3 cellular contexts compared by ENCODE assay signal in genomic region chr3:156612906-156613305, GRCh38.
A peak's percentile ranks its signal among the peaks of the same experiment; 100 is the strongest.
TF ChIP-seq lines count a peak whose summit lies in the region.

No MANE protein-coding gene starts in this region.

TF ChIP-seq in A549, 52 proteins besides CTCF, POLR2A, EP300 and RAD21:
- TF ChIP-seq PHF8 (IDR thresholded peaks at IDR 0.05; ENCODE audit: borderline replicate concordance, low read depth) (no peak), MAFK (IDR thresholded peaks at IDR 0.05; ENCODE audit: partially characterized antibody) (peak; percentile 87)

TF ChIP-seq in IMR-90, 13 proteins besides CTCF, POLR2A, EP300 and RAD21:
- TF ChIP-seq SMC3 (IDR thresholded peaks at IDR 0.05; ENCODE audit: low read depth, low read length) (no peak), MAFK (IDR thresholded peaks at IDR 0.05; ENCODE audit: low read depth, low read length) (peak; percentile 94), NFE2L2 (IDR thresholded peaks at IDR 0.05; ENCODE audit: low read depth, low read length) (no peak), MXI1 (IDR thresholded peaks at IDR 0.05; ENCODE audit: borderline replicate concordance, low read depth, low read length) (no peak), RFX5 (IDR thresholded peaks at IDR 0.05; ENCODE audit: low read depth, low read length) (no peak), ELK1 (IDR thresholded peaks at IDR 0.05; ENCODE audit: borderline replicate concordance, low read depth, low read length) (no peak), BHLHE40 (IDR thresholded peaks at IDR 0.05; ENCODE audit: low read depth, low read length) (no peak)
TF ChIP-seq in IMR-90: peak in this region for 1.

TF ChIP-seq in K562, 482 proteins besides CTCF, POLR2A, EP300 and RAD21:
- TF ChIP-seq THRB (CRISPR knock-in tag; conservative IDR thresholded peaks at IDR 0.05) (no peak), MAFF (IDR thresholded peaks at IDR 0.05; ENCODE audit: low read length) (peak; percentile 82), C11orf30 (IDR thresholded peaks at IDR 0.05; ENCODE audit: low read depth) (peak; percentile 86), MAFK (IDR thresholded peaks at IDR 0.05; ENCODE audit: low read length) (peak; percentile 87), ZNF316 (IDR thresholded peaks at IDR 0.05) (peak; percentile 96), MAFG (tag; conservative IDR thresholded peaks at IDR 0.05) (peak; percentile 79), FOSL1 (tag; conservative IDR thresholded peaks at IDR 0.05) (no peak)
